11 cellular contexts compared by ENCODE assay signal in the genomic region with DNA sequence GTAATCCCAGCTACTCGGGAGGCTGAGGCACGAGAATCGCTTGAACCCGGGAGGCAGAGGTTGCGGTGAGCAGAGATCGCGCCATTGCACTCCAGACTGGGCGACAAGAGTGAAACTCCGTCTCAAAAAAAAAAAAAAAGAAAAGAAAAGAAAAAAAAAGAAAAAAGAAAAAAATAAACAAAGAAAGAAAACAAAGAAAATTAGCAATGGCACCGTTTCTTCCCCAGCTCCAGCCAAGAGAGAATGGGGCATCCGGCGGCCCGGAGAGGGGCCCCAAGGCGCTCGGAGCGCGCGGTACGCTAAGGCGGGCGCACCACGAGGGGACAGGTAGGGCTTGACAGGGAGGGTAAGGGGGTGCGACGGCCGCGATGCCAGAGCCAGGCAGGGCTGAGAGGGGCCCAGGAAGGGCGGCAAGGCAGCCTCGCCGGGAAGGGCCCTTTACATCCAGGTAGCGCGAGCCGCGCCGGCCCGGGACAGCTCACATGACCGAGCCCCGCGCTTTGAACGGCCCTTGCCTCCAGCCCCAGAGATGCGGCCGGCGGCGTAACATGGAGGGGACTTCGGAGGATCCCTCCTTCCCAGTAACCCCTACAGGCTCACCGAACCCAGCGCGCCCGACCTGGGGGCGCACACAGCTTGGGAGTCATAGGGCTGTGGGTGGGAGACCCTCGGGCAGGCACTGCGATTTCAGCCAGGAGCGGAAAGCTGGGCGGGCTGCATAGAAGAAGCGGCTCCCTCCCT. TPM values are rescaled to one million over a fixed set of nuclear protein-coding genes. Genes with fewer than 3 reads are reported as not detected.
DNase-seq lines count a peak whose midpoint lies in the region; ATAC-seq, FAIRE-seq and TF ChIP-seq lines count a peak whose summit lies in the region.
"Had no signal": no experiment of that assay in that cellular context is flagged by ENCODE, and none has a peak within 500 bp of the region (broad histone marks: within the 10 kb centered on the region; RNA-seq: fewer than 3 reads in every experiment).

No MANE protein-coding gene starts in this region.

- intact Hi-C loops in Panc1 (cut with micrococcal nuclease; ENCODE audit: unreplicated experiment) (no loop called here), left ventricle myocardium superior (cut with micrococcal nuclease) (no loop called here), prostate gland (cut with DNase I) (no loop called here)

- H3K9me3 ChIP-seq in Panc1 (ENCODE audit: control insufficient read depth, insufficient read depth, low read depth, low read length) (no peaks in the 10 kb centered on the region), prostate gland (no peaks in the 10 kb centered on the region), small intestine (ENCODE audit: control insufficient read depth, low read depth) (no peaks in the 10 kb centered on the region)

- H3K4me1 ChIP-seq in Panc1 (ENCODE audit: control insufficient read depth, insufficient read depth, low read length) (peaks cover 8% of the 10 kb centered on the region), prostate gland (replicated peaks) (peaks cover 12% of the 10 kb centered on the region), small intestine (ENCODE audit: control insufficient read depth in 2 of 2, insufficient read depth in 1 of 2, low read depth in 1 of 2, low read length in 1 of 2) (no peaks in the 10 kb centered on the region)

- TF ChIP-seq CTCF in Panc1 (IDR thresholded peaks at IDR 0.05) (no peak), prostate gland (IDR thresholded peaks at IDR 0.05) (no peak)

- H3K4me3 ChIP-seq in Panc1 (ENCODE audit: low read depth in 2 of 2, low read length in 2 of 2) = peak overlapping the region; percentile 40 to 50
- peak overlapping the region; percentile 35 to 43 for H3K4me3 ChIP-seq in prostate gland
- no peak overlapping the region for H3K4me3 ChIP-seq in small intestine (ENCODE audit: low read depth in 1 of 2, low read length in 2 of 2)

- FAIRE-seq in small intestine (lab: Jason Lieb, UNC) = no peak

- TF ChIP-seq POLR2A in prostate gland (IDR thresholded peaks at IDR 0.05) = no peak

- ATAC-seq in Panc1 (peak; percentile 19; the same call in 1 of the 2 replicates), left ventricle myocardium superior (peak; percentile 33), HG02642 (IDR thresholded peaks at IDR 0.05; ENCODE audit: poor library complexity, unreplicated experiment) (no peak), HG03354 (IDR thresholded peaks at IDR 0.05; ENCODE audit: poor library complexity, severe bottlenecking, unreplicated experiment) (no peak)

- H3K27ac ChIP-seq in Panc1 (ENCODE audit: low read length) = no peak overlapping the region
- peak overlapping the region in 1 of 2 donors; percentile 6 for H3K27ac ChIP-seq in prostate gland
- no peak overlapping the region for H3K27ac ChIP-seq in small intestine (ENCODE audit: low read depth in 1 of 2, low read length in 1 of 2)

- DNase-seq in D341Med (ENCODE audit: low spot score) (peak; percentile 65), Panc1 (ENCODE audit: low read depth, low spot score) (no peak), left ventricle myocardium superior (peak; percentile 45), prostate gland (ENCODE audit: low spot score) (no peak), small intestine (no peak)
- no peak for DNase-seq in activated effector memory CD4-positive, alpha-beta T cell treated with anti-CD3 and anti-CD28 coated beads, Interleukin-2, amount 50 U/mL, for 16 hours
- DNase-seq: CD4-positive, alpha-beta memory T cell; NK-92 treated with Interleukin-12 subunit alpha and Interleukin-12 subunit beta, amount 100 ng/mL, for 24 hours had no signal

- peaks cover 6% of the 10 kb centered on the region; the same call in 1 of the 2 replicates for H3K27me3 ChIP-seq in Panc1 (ENCODE audit: control insufficient read depth, insufficient read depth, low read length)
- H3K27me3 ChIP-seq in prostate gland (replicated peaks; ENCODE audit: insufficient read depth) = no peaks in the 10 kb centered on the region
- H3K27me3 ChIP-seq in small intestine (ENCODE audit: control insufficient read depth in 2 of 2, insufficient read depth in 2 of 2, low read length in 2 of 2) = peaks cover 19% of the 10 kb centered on the region in 2 donors

- WGBS in prostate gland = 3% methylated on average over 53 of the region's 54 CpGs
- 5 to 19% (median 12%) methylated on average over 48 to 54 of the region's 54 CpGs for WGBS in small intestine, 3 donors

- in situ Hi-C loops in Panc1 (cut with HindIII; ENCODE audit: low pct_unique_long_range_greater_than_20kb, low sequenced_read_pairs) = no loop called here

- CTCF ChIA-PET in Panc1 (lab: Charles Lee) = interaction anchor here (0.6 kb wide), 1 partner anchor 164 kb away, joined by 5 read pairs; no protein-coding TSS in a partner anchor

- H3K36me3 ChIP-seq in Panc1 (ENCODE audit: control insufficient read depth, insufficient read depth, low read length) = no peaks in the 10 kb centered on the region
- no peaks in the 10 kb centered on the region for H3K36me3 ChIP-seq in prostate gland
- no peaks in the 10 kb centered on the region for H3K36me3 ChIP-seq in small intestine (ENCODE audit: control insufficient read depth in 2 of 2, insufficient read depth in 2 of 2, low read length in 2 of 2)

- BruUV-seq in Panc1 (replicated peaks; lab: Mats Ljungman, UMichigan) = no TSS peak

- POLR2A ChIA-PET in Panc1 (lab: Charles Lee) = no interaction called here

RNA-seq across cellular contexts. Expression of a gene that starts 1.4 kb away (rescaled TPM):
- total RNA-seq in Panc1 (2021; ENCODE audit: unreplicated experiment) (11.5 TPM), left ventricle myocardium superior (32.2 TPM), prostate gland (10 to 100 TPM; 10.5 to 16.8 TPM)
- 13.0 TPM for polyA plus RNA-seq in Panc1 (2012; ENCODE audit: insufficient read length)
- under 1 TPM in 1 of 3 donors, not detected in 2; 0.92 TPM for polyA plus RNA-seq in small intestine
- total RNA-seq: CD4-positive, alpha-beta memory T cell; lung microvascular endothelial cell had no signal
- polyA plus RNA-seq: CD4-positive, alpha-beta memory T cell had no signal

Comparison
In these comparisons a context has a peak if more than half of its experiments do, and no peak if none do; other contexts are left out.
1. DNase-seq: peak in D341Med (single experiment) and left ventricle myocardium superior (single experiment); none in Panc1 (single experiment), prostate gland (single experiment), activated effector memory CD4-positive, alpha-beta T cell treated with anti-CD3 and anti-CD28 coated beads, Interleukin-2, amount 50 U/mL, for 16 hours (single experiment) and small intestine (single experiment).
2. ATAC-seq: peak in Panc1 (single experiment) and left ventricle myocardium superior (single experiment); none in HG02642 (single experiment) and HG03354 (single experiment).
3. H3K4me3 ChIP-seq: peak in Panc1 (2 of 2) and prostate gland (2 of 2); none in small intestine (0 of 2).